Comparison of ENCODE assay signal across 14 cellular contexts in the genomic region with DNA sequence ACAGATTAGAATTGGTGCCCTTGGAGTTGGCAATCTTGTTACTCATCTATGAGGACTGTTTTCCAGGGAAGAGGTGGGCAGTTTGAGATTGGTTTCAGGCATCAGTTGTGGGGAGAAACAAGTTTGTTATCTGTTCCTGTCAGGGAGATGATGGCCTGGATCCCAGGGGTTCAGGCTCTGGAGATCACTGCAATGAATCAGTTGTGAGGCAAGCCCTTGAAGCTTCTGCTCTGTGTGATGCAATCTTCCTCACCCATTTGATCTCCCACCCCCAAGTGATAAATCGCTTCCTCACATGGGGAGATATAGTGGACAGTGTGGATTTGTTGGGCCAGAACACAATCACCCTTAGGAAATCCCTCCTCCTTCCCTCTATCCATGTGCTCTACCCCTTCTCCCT.
A peak's percentile ranks its signal among the peaks of the same experiment; 100 is the strongest.
DNase-seq lines count a peak whose midpoint lies in the region; TF ChIP-seq lines count a peak whose summit lies in the region.
"Had no signal": no experiment of that assay in that cellular context is flagged by ENCODE, and none has a peak within 500 bp of the region (broad histone marks: within the 10 kb centered on the region; RNA-seq: fewer than 3 reads in every experiment).

No MANE protein-coding gene starts in this region.

- H3K27me3 ChIP-seq in BE2C (no peaks in the 10 kb centered on the region), colonic mucosa (no peaks in the 10 kb centered on the region)

- no peak overlapping the region for H3K4me3 ChIP-seq in foreskin fibroblast (ENCODE audit: low read depth in 1 of 2, low read length in 2 of 2)
- no peak overlapping the region for H3K4me3 ChIP-seq in BE2C (ENCODE audit: low read depth, low read length)
- H3K4me3 ChIP-seq in colonic mucosa, result no peak overlapping the region

- H3K4me1 ChIP-seq in BE2C (no peaks in the 10 kb centered on the region), colonic mucosa (no peaks in the 10 kb centered on the region)

- no peak overlapping the region for H3K9ac ChIP-seq in colonic mucosa (ENCODE audit: low read depth in 2 of 2, low read length in 2 of 2)

- H3K9me3 ChIP-seq in BE2C, result no peaks in the 10 kb centered on the region
- no peaks in the 10 kb centered on the region for H3K9me3 ChIP-seq in colonic mucosa

- DNase-seq in EL (peak; percentile 33), RPMI7951 (ENCODE audit: low read depth) (peak; percentile 58), foreskin fibroblast (peak; percentile 36 to 42), renal cortical epithelial cell (ENCODE audit: low read depth) (peak; percentile 50), BE2C (no peak), colonic mucosa (no peak), NCI-H524 treated with DMSO at 0.1 percent for 48 hours (lab: John Stamatoyannopoulos, UW) (no peak)
- DNase-seq: CD8-positive, alpha-beta T cell; DMS79 treated with DMSO at 0.1 percent for 48 hours; Karpas-422; NCI-H1436; NCI-H2081 treated with DMSO at 0.1 percent for 48 hours; NCI-H69; PC-3 had no signal

- no peak overlapping the region for H3K27ac ChIP-seq in colonic mucosa

- TF ChIP-seq CTCF in foreskin fibroblast (IDR thresholded peaks at IDR 0.05; ENCODE audit: low read depth, low read length), result no peak
- no peak for TF ChIP-seq CTCF in BE2C (IDR thresholded peaks at IDR 0.05; ENCODE audit: low read depth, low read length)
- no peak for TF ChIP-seq CTCF in colonic mucosa (IDR thresholded peaks at IDR 0.05)

- H3K36me3 ChIP-seq in BE2C, result no peaks in the 10 kb centered on the region
- no peaks in the 10 kb centered on the region for H3K36me3 ChIP-seq in colonic mucosa

- intact Hi-C loops in colonic mucosa (cut with DNase I), result no loop called here

Comparison
In these comparisons a context has a peak if more than half of its experiments do, and no peak if none do; other contexts are left out.
1. DNase-seq: peak in EL (single experiment), RPMI7951 (single experiment), foreskin fibroblast (2 of 2) and renal cortical epithelial cell (single experiment); none in BE2C (single experiment), colonic mucosa (single experiment) and NCI-H524 treated with DMSO at 0.1 percent for 48 hours (single experiment).